ENCODE assay signal across 30 cellular contexts in the genomic region with DNA sequence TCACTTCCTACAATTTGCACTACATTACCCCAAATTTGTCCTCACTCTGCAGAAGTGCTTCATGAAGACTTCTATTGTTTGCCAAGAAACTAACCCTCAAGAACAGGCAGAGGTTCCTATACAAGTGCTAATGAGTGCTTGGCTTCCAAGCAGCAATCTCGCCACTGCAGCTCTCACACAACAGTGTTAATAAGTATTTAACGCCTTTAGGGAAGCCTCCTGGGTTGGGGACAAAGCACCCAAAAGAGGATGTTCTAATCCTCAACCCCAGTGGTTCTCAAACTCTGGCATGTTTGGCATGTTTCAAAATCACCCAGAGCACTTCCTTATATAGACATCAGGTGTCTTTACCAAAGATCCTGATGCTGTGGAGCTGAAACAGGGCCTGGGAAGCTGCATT.
"Had no signal": no experiment of that assay in that cellular context is flagged by ENCODE, and none has a peak within 500 bp of the region (broad histone marks: within the 10 kb centered on the region; RNA-seq: fewer than 3 reads in every experiment).

No MANE protein-coding gene starts in this region.

- H3K27ac Mint-ChIP-seq: activated naive CD8-positive, alpha-beta T cell; dendritic cell treated with granulocyte-macrophage colony-stimulating factor and Interleukin-4, amounts not matched to agents 40 ng/mL and 50 ng/mL, for 4 days; natural killer cell treated with Interleukin-12 subunit alpha and Interleukin-12 subunit beta and Interleukin-15 and Interleukin-18, amount 100 ng/mL, for 72 hours; progenitor cell of endocrine pancreas; stimulated activated effector memory CD8-positive, alpha-beta T cell treated with anti-CD3 and anti-CD28 coated beads, Interleukin-12 subunit alpha, Interleukin-12 subunit beta, amount 100 ng/mL, for 72 hours had no signal

- H3K27me3 Mint-ChIP-seq: central memory CD8-positive, alpha-beta T cell; dendritic cell treated with granulocyte-macrophage colony-stimulating factor and Interleukin-4, amounts not matched to agents 40 ng/mL and 50 ng/mL, for 4 days; natural killer cell treated with Interleukin-12 subunit alpha and Interleukin-12 subunit beta and Interleukin-15 and Interleukin-18, amount 100 ng/mL, for 72 hours had no signal

- H3K4me3 ChIP-seq: esophagus muscularis mucosa, heart right ventricle, left lung, lower lobe of right lung, mucosa of descending colon, ovary, right lobe of liver, stomach, thyroid gland, upper lobe of left lung had no signal

- DNase-seq: activated CD4-positive, alpha-beta T cell treated with anti-CD3 and anti-CD28 coated beads for 48 hours; activated CD4-positive, alpha-beta T cell treated with anti-CD3 and anti-CD28 coated beads, Interleukin-2, amount 50 U/mL, for 48 hours; activated CD8-positive, alpha-beta memory T cell treated with anti-CD3 and anti-CD28 coated beads for 24 hours; activated effector memory CD4-positive, alpha-beta T cell treated with Interleukin-2 at 50 U/mL for 16 hours; activated naive CD4-positive, alpha-beta T cell treated with Interleukin-2 at 50 U/mL for 16 hours; anterior cingulate cortex; foreskin keratinocyte; heart right ventricle; left lung; lower lobe of right lung; mesenchymal stem cell; mucosa of descending colon; ovary; right lobe of liver; stimulated activated CD4-positive, alpha-beta T cell treated with anti-CD3 and anti-CD28 coated beads, Interleukin-12 subunit alpha, Interleukin-12 subunit beta, amount 100 ng/mL, for 4 hours; stimulated activated CD4-positive, alpha-beta T cell treated with anti-CD3 and anti-CD28 coated beads, Interleukin-4, amount 100 ng/mL, for 24 hours; stomach; T-helper 1 cell; thyroid gland; upper lobe of left lung had no signal

- ATAC-seq: activated CD4-positive, CD25-positive, alpha-beta regulatory T cell treated with anti-CD3 and anti-CD28 coated beads, Interleukin-2, amount 50 U/mL, for 24 hours; foreskin keratinocyte; heart right ventricle; left lung; lower lobe of right lung; mucosa of descending colon; natural killer cell treated with Interleukin-12 subunit alpha and Interleukin-12 subunit beta and Interleukin-15 and Interleukin-18, amount 100 ng/mL, for 72 hours; right lobe of liver; stimulated activated effector memory CD8-positive, alpha-beta T cell treated with anti-CD3 and anti-CD28 coated beads, Interleukin-12 subunit alpha, Interleukin-12 subunit beta, amount 100 ng/mL, for 72 hours had no signal

- H3K36me3 ChIP-seq: esophagus muscularis mucosa, heart right ventricle, left lung, lower lobe of right lung, neutrophil, ovary, right lobe of liver, stomach, thyroid gland, upper lobe of left lung had no signal

- H3K4me1 Mint-ChIP-seq: central memory CD8-positive, alpha-beta T cell; stimulated activated effector memory CD8-positive, alpha-beta T cell treated with anti-CD3 and anti-CD28 coated beads, Interleukin-12 subunit alpha, Interleukin-12 subunit beta, amount 100 ng/mL, for 72 hours had no signal

- H3K27ac ChIP-seq: esophagus muscularis mucosa, foreskin keratinocyte, heart right ventricle, left lung, lower lobe of right lung, neutrophil, ovary, right lobe of liver, stomach, thyroid gland, upper lobe of left lung, VCaP had no signal

- H3K9me3 ChIP-seq: esophagus muscularis mucosa, heart right ventricle, left lung, lower lobe of right lung, mucosa of descending colon, neutrophil, ovary, right lobe of liver, stomach, thyroid gland, upper lobe of left lung had no signal

- H3K9me3 Mint-ChIP-seq: dendritic cell treated with granulocyte-macrophage colony-stimulating factor and Interleukin-4, amounts not matched to agents 40 ng/mL and 50 ng/mL, for 4 days had no signal

- H3K36me3 Mint-ChIP-seq: activated naive CD8-positive, alpha-beta T cell; stimulated activated effector memory CD8-positive, alpha-beta T cell treated with anti-CD3 and anti-CD28 coated beads, Interleukin-12 subunit alpha, Interleukin-12 subunit beta, amount 100 ng/mL, for 72 hours had no signal

- H3K4me1 ChIP-seq: esophagus muscularis mucosa, foreskin keratinocyte, heart right ventricle, left lung, lower lobe of right lung, right lobe of liver, stomach, thyroid gland, upper lobe of left lung had no signal

- H3K27me3 ChIP-seq: foreskin keratinocyte, neutrophil, ovary, right lobe of liver, thyroid gland, upper lobe of left lung had no signal

- H3K4me3 Mint-ChIP-seq: activated naive CD8-positive, alpha-beta T cell; central memory CD8-positive, alpha-beta T cell; dendritic cell treated with granulocyte-macrophage colony-stimulating factor and Interleukin-4, amounts not matched to agents 40 ng/mL and 50 ng/mL, for 4 days; natural killer cell treated with Interleukin-12 subunit alpha and Interleukin-12 subunit beta and Interleukin-15 and Interleukin-18, amount 100 ng/mL, for 72 hours; stimulated activated effector memory CD8-positive, alpha-beta T cell treated with anti-CD3 and anti-CD28 coated beads, Interleukin-12 subunit alpha, Interleukin-12 subunit beta, amount 100 ng/mL, for 72 hours had no signal
